ENCODE assay signal across 1 cellular context in genomic region chr10:11433657-11434056, GRCh38.
TF ChIP-seq lines count a peak whose summit lies in the region.

No MANE protein-coding gene starts in this region.

TF ChIP-seq in K562, 482 proteins besides CTCF, POLR2A, EP300 and RAD21:
- no peak for TF ChIP-seq HDAC3 (IDR thresholded peaks at IDR 0.05; ENCODE audit: borderline replicate concordance, partially characterized antibody)
- TF ChIP-seq GABPA (tag; conservative IDR thresholded peaks at IDR 0.05; ENCODE audit: low read depth), result 0 out of 2 replicates have a peak, but pooled peaks have one; percentile 12
- no peak for TF ChIP-seq HEY1 (CRISPR knock-in tag; IDR thresholded peaks at IDR 0.05; ENCODE audit: borderline replicate concordance)
- no peak for TF ChIP-seq ZFP1 (CRISPR knock-in tag; IDR thresholded peaks at IDR 0.05)
